8 cellular contexts compared by ENCODE assay signal in the genomic region with DNA sequence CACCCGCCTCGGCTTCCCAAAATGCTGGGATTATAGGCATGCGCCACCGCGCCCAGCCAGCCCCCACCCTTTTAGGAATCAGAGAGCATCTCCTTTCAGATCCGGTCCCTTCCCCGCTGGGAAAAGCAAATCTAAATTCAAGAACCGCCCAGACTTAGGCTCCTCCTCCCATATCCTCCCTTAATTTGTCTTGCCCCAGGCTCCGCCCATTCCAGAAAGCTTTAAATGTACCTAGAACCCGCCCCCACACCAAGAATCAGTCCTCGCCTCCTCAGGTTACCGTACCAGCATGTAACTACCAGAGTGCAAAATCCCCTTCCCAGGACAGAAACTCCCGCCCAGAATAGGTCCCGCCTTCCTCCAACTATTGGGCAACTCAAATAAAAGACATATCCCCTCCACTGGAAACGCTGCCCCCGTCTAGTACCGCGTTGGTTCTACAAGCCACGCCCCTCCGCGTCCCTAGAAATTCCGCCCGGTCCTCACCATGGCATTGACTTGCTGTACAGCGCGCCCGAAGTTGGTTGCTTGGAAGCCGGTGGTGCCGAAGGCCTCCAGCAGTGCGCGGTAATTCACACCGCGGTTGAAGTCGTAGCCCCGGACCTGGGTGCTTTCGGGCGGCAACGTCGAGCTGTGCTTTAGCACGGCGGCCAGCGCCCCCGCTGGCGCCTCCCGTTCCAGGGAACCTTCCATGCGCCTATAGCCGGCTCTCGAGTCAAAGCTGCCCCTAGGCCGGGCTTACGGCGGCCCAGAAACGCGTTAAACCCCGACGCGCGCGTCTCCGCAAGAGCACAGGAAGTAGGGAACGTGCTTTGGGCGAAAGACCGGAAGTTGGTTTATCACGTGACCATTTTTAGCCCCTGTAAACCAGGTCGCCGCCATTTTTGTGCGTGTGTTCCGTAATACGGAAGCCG. TPM values are rescaled to one million over a fixed set of nuclear protein-coding genes. Genes with fewer than 3 reads are reported as not detected.
DNase-seq lines count a peak whose midpoint lies in the region; ATAC-seq, FAIRE-seq and TF ChIP-seq lines count a peak whose summit lies in the region.

Gene DHPS (minus strand): TSS at position 807 of the 914 bp plus-strand sequence. CDS start 114 bp downstream, at position 693.

- peak; percentile 93 for DNase-seq in D721Med (ENCODE audit: insufficient read length, low spot score)
- peak; percentile 98 for DNase-seq in IMR-90
- DNase-seq in OCI-M1 (lab: John Stamatoyannopoulos, UW) = peak; percentile 96
- peak; percentile 87 for DNase-seq in activated T-cell treated with anti-CD3 and anti-CD28 coated beads for 24 hours (ENCODE audit: low read depth)
- peak; percentile 98 for DNase-seq in epithelial cell of esophagus (ENCODE audit: low read depth)
- DNase-seq in stimulated activated CD8-positive, alpha-beta memory T cell treated with anti-CD3 and anti-CD28 coated beads, Interleukin-4, amount 100 ng/mL, for 1 hour (ENCODE audit: low read depth in 2 of 2, low spot score in 1 of 2) = peak; percentile 73 to 79

- TF ChIP-seq CTCF in D721Med (IDR thresholded peaks at IDR 0.05; ENCODE audit: insufficient read depth, missing control alignments) = no peak
- no peak for TF ChIP-seq CTCF in IMR-90 (conservative IDR thresholded peaks at IDR 0.05; ENCODE audit: low read depth, low read length)
- no peak for TF ChIP-seq CTCF in epithelial cell of esophagus (IDR thresholded peaks at IDR 0.05; ENCODE audit: insufficient read depth, low read depth, low read length, missing control alignments)

- H3K18ac ChIP-seq in IMR-90 (ENCODE audit: low read depth, low read length) = no peak within 1 kb of the TSS; the same call in 1 of the 2 replicates

- peak within 1 kb of the TSS; percentile 99 for H2AK9ac ChIP-seq in IMR-90 (replicated peaks; ENCODE audit: low read depth, low read length, poor library complexity)

- ATAC-seq in GM21526 (IDR thresholded peaks at IDR 0.05; ENCODE audit: low FRiP score, unreplicated experiment) (peak; percentile 54), IMR-90 (ENCODE audit: low read depth) (peak; percentile 91)

- peak within 1 kb of the TSS; percentile 65 for H2BK5ac ChIP-seq in IMR-90 (ENCODE audit: low read depth, low read length, poor library complexity, severe bottlenecking)

- H3K9me1 ChIP-seq in IMR-90 (ENCODE audit: insufficient read depth, low read length) = peaks cover 7% of the 10 kb centered on the region; the same call in 1 of the 2 replicates

- peak within 1 kb of the TSS; percentile 59; the same call in 1 of the 2 replicates for H3K56ac ChIP-seq in IMR-90 (ENCODE audit: extremely low read depth, insufficient read depth, low read length)

- CTCF ChIA-PET in IMR-90 (lab: Yijun Ruan, JAX) = no interaction called here

- H3K79me1 ChIP-seq in IMR-90 (ENCODE audit: low read depth in 1 of 2, low read length in 2 of 2) = peaks cover 10 to 26% of the 10 kb centered on the region in 2 experiments; a peak in 3 of 4 replicates

- H3K4me1 ChIP-seq in IMR-90 (ENCODE audit: control insufficient read depth, insufficient read depth, low read length) = no peaks in the 10 kb centered on the region
- H3K4me1 ChIP-seq in mononuclear cell (ENCODE audit: insufficient read depth, low read length) = peaks cover 27% of the 10 kb centered on the region

- dilution Hi-C loops in IMR-90 (cut with HindIII; ENCODE audit: low sequenced_read_pairs, unreplicated experiment) = no loop called here

- peaks cover 27% of the 10 kb centered on the region for H3K36me3 ChIP-seq in IMR-90 (ENCODE audit: control insufficient read depth, insufficient read depth, low read length)

- no peak within 1 kb of the TSS for H2BK15ac ChIP-seq in IMR-90 (ENCODE audit: low read depth, low read length)

- H3K14ac ChIP-seq in IMR-90 (replicated peaks; ENCODE audit: low read depth, low read length) = peak within 1 kb of the TSS; percentile 91

- peak within 1 kb of the TSS; percentile 74 for H4K91ac ChIP-seq in IMR-90 (ENCODE audit: insufficient read depth, low read depth, low read length)

- H3K9me3 ChIP-seq in IMR-90 (ENCODE audit: control insufficient read depth, insufficient read depth, low read length) = no peaks in the 10 kb centered on the region
- no peaks in the 10 kb centered on the region for H3K9me3 ChIP-seq in mononuclear cell (ENCODE audit: low read depth, low read length)

- TSS peak; percentile 68 for BruUV-seq in IMR-90 (replicated peaks; lab: Mats Ljungman, UMichigan)

- 1% methylated on average over 33 of the region's 68 CpGs; no CpG with 5 or more reads in 1 of the 2 experiments for WGBS in IMR-90 (ENCODE audit: extremely low coverage in 2 of 2, insufficient read length in 1 of 2), 2 experiments

- peak within 1 kb of the TSS; percentile 54 for H3K9ac ChIP-seq in IMR-90 (ENCODE audit: low read depth, low read length)

- H3K4me3 ChIP-seq in IMR-90 (ENCODE audit: insufficient read depth, low read depth, low read length) = peak within 1 kb of the TSS; percentile 67
- peak within 1 kb of the TSS; percentile 97 for H3K4me3 ChIP-seq in epithelial cell of esophagus (ENCODE audit: low read length)
- peak within 1 kb of the TSS; percentile 89 for H3K4me3 ChIP-seq in mononuclear cell (ENCODE audit: low read length)

- peak within 1 kb of the TSS; percentile 55 to 88 for H4K8ac ChIP-seq in IMR-90 (ENCODE audit: low read depth in 2 of 2, low read length in 2 of 2)

- TF ChIP-seq RAD21 in IMR-90 (IDR thresholded peaks at IDR 0.05; ENCODE audit: low read length) = no peak

- peak within 1 kb of the TSS; percentile 24; the same call in 1 of the 2 replicates for H2BK120ac ChIP-seq in IMR-90 (ENCODE audit: low read depth, low read length)

- no peak within 1 kb of the TSS for H2BK20ac ChIP-seq in IMR-90 (ENCODE audit: low read depth, low read length)

- H3K4ac ChIP-seq in IMR-90 (ENCODE audit: low read depth, low read length) = peak within 1 kb of the TSS; percentile 88

- intact Hi-C loops in IMR-90 (cut with micrococcal nuclease) = no loop called here

- H2AFZ ChIP-seq in IMR-90 (replicated peaks; ENCODE audit: low read length, poor library complexity) = peak within 1 kb of the TSS; percentile 95

- no peaks in the 10 kb centered on the region for H3K27me3 ChIP-seq in IMR-90 (ENCODE audit: control insufficient read depth, insufficient read depth, low read length)
- no peaks in the 10 kb centered on the region for H3K27me3 ChIP-seq in mononuclear cell (ENCODE audit: insufficient read depth, low read length)

- FAIRE-seq in D721Med (lab: Jason Lieb, UNC) = no peak

- H3K23ac ChIP-seq in IMR-90 (ENCODE audit: low read depth, low read length) = peak within 1 kb of the TSS; percentile 80

- POLR2A ChIA-PET in IMR-90 (lab: Charles Lee; ENCODE audit: unreplicated experiment) = interaction anchor here (0.6 to 0.7 kb wide), 2 partner anchors 10 to 32 kb away, joined by 4 to 6 read pairs; no protein-coding TSS in a partner anchor

- peak within 1 kb of the TSS; percentile 36 for H4K5ac ChIP-seq in IMR-90 (ENCODE audit: low read depth, low read length)

- H3K27ac ChIP-seq in IMR-90 (ENCODE audit: insufficient read depth, low read length) = peak within 1 kb of the TSS; percentile 61

- peak within 1 kb of the TSS; percentile 82; the same call in 1 of the 2 replicates for H2AK5ac ChIP-seq in IMR-90 (ENCODE audit: low read depth, low read length)

- H3K4me2 ChIP-seq in IMR-90 (ENCODE audit: low read depth, low read length) = peak within 1 kb of the TSS; percentile 51

- peaks cover 9% of the 10 kb centered on the region for H4K20me1 ChIP-seq in IMR-90 (ENCODE audit: insufficient read depth, low read length)

- TF ChIP-seq POLR2A in IMR-90 (IDR thresholded peaks at IDR 0.05; ENCODE audit: low read depth, low read length) = peak; percentile 90

- in situ Hi-C loops in IMR-90 (cut with MboI; ENCODE audit: low sequenced_read_pairs) = no loop called here

TF ChIP-seq in IMR-90, 13 proteins besides CTCF, POLR2A, EP300 and RAD21:
- TF ChIP-seq MAZ (IDR thresholded peaks at IDR 0.05; ENCODE audit: borderline replicate concordance, low read depth, low read length) (no peak; the same call in 1 of the 2 replicates), SMC3 (IDR thresholded peaks at IDR 0.05; ENCODE audit: low read depth, low read length) (no peak), RFX5 (IDR thresholded peaks at IDR 0.05; ENCODE audit: low read depth, low read length) (no peak), FOS (IDR thresholded peaks at IDR 0.05; ENCODE audit: low read depth, low read length) (no peak), CEBPB (IDR thresholded peaks at IDR 0.05; ENCODE audit: low read depth, low read length) (peak; percentile 97), NFE2L2 (IDR thresholded peaks at IDR 0.05; ENCODE audit: low read depth, low read length) (no peak), CHD1 (IDR thresholded peaks at IDR 0.05; ENCODE audit: low read depth, low read length) (no peak), RCOR1 (IDR thresholded peaks at IDR 0.05; ENCODE audit: insufficient replicate concordance, low read length) (no peak), BHLHE40 (IDR thresholded peaks at IDR 0.05; ENCODE audit: low read depth, low read length) (peak; percentile 79), MAFK (IDR thresholded peaks at IDR 0.05; ENCODE audit: low read depth, low read length) (no peak), MXI1 (IDR thresholded peaks at IDR 0.05; ENCODE audit: borderline replicate concordance, low read depth, low read length) (peak; percentile 56), ELK1 (IDR thresholded peaks at IDR 0.05; ENCODE audit: borderline replicate concordance, low read depth, low read length) (peak; percentile 46; the same call in 1 of the 2 replicates)
- TF ChIP-seq, protein P1, sequence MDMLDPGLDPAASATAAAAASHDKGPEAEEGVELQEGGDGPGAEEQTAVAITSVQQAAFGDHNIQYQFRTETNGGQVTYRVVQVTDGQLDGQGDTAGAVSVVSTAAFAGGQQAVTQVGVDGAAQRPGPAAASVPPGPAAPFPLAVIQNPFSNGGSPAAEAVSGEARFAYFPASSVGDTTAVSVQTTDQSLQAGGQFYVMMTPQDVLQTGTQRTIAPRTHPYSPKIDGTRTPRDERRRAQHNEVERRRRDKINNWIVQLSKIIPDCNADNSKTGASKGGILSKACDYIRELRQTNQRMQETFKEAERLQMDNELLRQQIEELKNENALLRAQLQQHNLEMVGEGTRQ (IDR thresholded peaks at IDR 0.05; ENCODE audit: low read depth, low read length) = peak; percentile 96
TF ChIP-seq in IMR-90: peak in this region for 5.

RNA-seq across cellular contexts. Expression of gene DHPS, which starts in this region (rescaled TPM):
- total RNA-seq in IMR-90 (2012; rRNA removed) = 73.3 and 82.8 TPM in 2 replicates
- polyA plus RNA-seq in IMR-90 (2012; rRNA removed) = 85.0 and 88.6 TPM in 2 replicates
- 101 and 107 TPM in 2 replicates for polyA plus RNA-seq in IMR-90 (2012; cell fraction: cytosol; rRNA removed)
- polyA plus RNA-seq in IMR-90 (2012; cell fraction: nucleus; rRNA removed; ENCODE audit: low replicate concordance) = 256 and 333 TPM in 2 replicates
- 63.2 TPM for total RNA-seq in mononuclear cell

Comparison
In these comparisons a context has a peak if more than half of its experiments do, and no peak if none do; other contexts are left out.
1. Peak in every context shown above with its lines: DNase-seq, ATAC-seq, H3K4me3 ChIP-seq and H3K27ac ChIP-seq.